8 cellular contexts compared by ENCODE assay signal in the genomic region with DNA sequence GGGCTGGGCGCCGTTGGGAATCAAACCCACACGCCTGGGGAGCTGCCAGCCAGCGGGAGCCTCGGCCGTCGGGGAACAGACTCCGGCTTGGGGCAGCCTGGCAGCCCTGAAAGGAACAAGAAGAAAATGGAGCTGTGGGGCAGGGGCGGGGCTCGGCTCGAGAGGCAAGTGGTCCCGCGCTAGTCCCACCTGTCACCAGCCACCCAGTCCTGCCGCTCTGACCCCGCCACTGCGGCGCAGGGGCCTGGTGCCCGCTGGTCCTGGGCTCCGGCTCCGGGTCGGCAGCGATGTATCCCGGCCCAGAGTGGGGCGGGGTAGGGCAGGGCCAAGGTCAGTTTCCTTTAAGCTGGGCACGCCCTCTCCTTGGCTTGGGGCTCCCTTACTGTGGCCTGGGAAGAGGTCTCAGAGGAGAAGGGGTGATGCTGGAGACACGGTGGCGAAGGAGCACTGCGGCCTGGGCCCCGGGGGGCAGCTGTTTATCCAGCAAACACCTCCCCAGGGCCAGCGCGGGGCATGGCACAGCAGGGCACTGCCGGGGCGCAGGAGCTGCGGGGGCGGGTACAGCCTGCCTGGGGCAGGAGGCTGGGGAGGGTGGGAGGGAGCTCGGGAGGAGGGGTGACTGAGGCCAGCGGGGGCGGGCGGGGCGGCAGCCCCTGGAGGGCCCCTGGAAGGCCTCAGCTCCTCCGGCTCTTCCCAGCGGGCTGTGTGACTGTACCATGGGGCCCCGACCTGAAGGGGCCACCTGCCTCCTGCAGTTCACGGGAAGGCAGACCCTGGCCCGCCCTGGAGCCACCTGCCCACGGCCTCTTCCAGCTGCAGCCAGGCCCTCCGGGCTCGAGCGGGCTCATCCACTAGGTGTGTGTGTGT. TPM values are rescaled to one million over a fixed set of nuclear protein-coding genes. Genes with fewer than 3 reads are reported as not detected.
DNase-seq lines count a peak whose midpoint lies in the region; ATAC-seq, FAIRE-seq and TF ChIP-seq lines count a peak whose summit lies in the region.

No MANE protein-coding gene starts in this region.

- H3K27me3 ChIP-seq in ACC112 (ENCODE audit: insufficient read depth, low read length): no peaks in the 10 kb centered on the region
- peaks cover 10 to 49% of the 10 kb centered on the region in 2 experiments for H3K27me3 ChIP-seq in HepG2 (ENCODE audit: control insufficient read depth in 1 of 2, insufficient read depth in 2 of 2, low read length in 2 of 2)

- H3K27ac Mint-ChIP-seq in activated naive CD4-positive, alpha-beta T cell treated with anti-CD3 and anti-CD28 coated beads, Interleukin-2, amount 50 U/mL, for 72 hours: no peak overlapping the region

- no peaks in the 10 kb centered on the region for H4K20me1 ChIP-seq in HepG2 (ENCODE audit: insufficient read depth, low read length)

- ATAC-seq in GM21447 (IDR thresholded peaks at IDR 0.05; ENCODE audit: unreplicated experiment) (peak; percentile 66), HepG2 (peak; percentile 30)
- ATAC-seq in activated naive CD4-positive, alpha-beta T cell treated with anti-CD3 and anti-CD28 coated beads, Interleukin-2, amount 50 U/mL, for 72 hours: peak; percentile 20 to 70

- no peak for FAIRE-seq in HepG2 (lab: Jason Lieb, UNC)

- no peak for TF ChIP-seq RAD21 in HepG2 (CRISPR knock-in tag; IDR thresholded peaks at IDR 0.05)

- H3K79me2 ChIP-seq in ACC112 (ENCODE audit: control insufficient read depth, insufficient read depth, low read length, unreplicated experiment) (no peaks in the 10 kb centered on the region), HepG2 (ENCODE audit: insufficient read depth, low read length) (no peaks in the 10 kb centered on the region)

- no peak overlapping the region; the same call in 1 of the 2 replicates for H3K9ac ChIP-seq in HepG2 (ENCODE audit: insufficient read depth, low read depth, low read length)

- intact Hi-C loops in HepG2 (cut with micrococcal nuclease; ENCODE audit: unreplicated experiment): no loop called here
- intact Hi-C loops in lower leg skin (cut with DNase I; ENCODE audit: low total_unique reads): loop anchor here (10.0 kb wide), 1 partner anchor 232 kb away; no protein-coding TSS in a partner anchor

- H3K27ac ChIP-seq in ACC112 (ENCODE audit: low read depth, low read length) (no peak overlapping the region), HepG2 (ENCODE audit: extremely low read length, insufficient read depth, low read length) (no peak overlapping the region)

- no peaks in the 10 kb centered on the region for H3K36me3 Mint-ChIP-seq in activated naive CD4-positive, alpha-beta T cell treated with anti-CD3 and anti-CD28 coated beads, Interleukin-2, amount 50 U/mL, for 72 hours

- H3K4me3 ChIP-seq in ACC112 (ENCODE audit: low read depth, low read length): peak overlapping the region; percentile 40; the same call in 1 of the 2 replicates
- peak overlapping the region; percentile 24 to 57 (median 31); a peak in 4 of 6 replicates for H3K4me3 ChIP-seq in HepG2 (replicated peaks in 1 of 3; ENCODE audit: insufficient read depth in 1 of 3, low read depth in 2 of 3, low read length in 3 of 3)
- H3K4me3 ChIP-seq in lower leg skin (ENCODE audit: low read depth, poor library complexity, severe bottlenecking): no peak overlapping the region

- BruUV-seq in HepG2 (replicated peaks; lab: Mats Ljungman, UMichigan): no TSS peak

- TF ChIP-seq CTCF in HepG2 (CRISPR knock-in tag; IDR thresholded peaks at IDR 0.05) (no peak), lower leg skin (IDR thresholded peaks at IDR 0.05) (no peak)

- CTCF ChIA-PET in HepG2 (lab: Yijun Ruan, JAX; ENCODE audit: low intra/inter-chr PET ratio, low total read pairs): no interaction called here

- TF ChIP-seq EP300 in HepG2 (IDR thresholded peaks at IDR 0.05; ENCODE audit: low read depth in 2 of 2, low read length in 2 of 2): no peak
- TF ChIP-seq EP300 in HepG2 (CRISPR knock-in tag; IDR thresholded peaks at IDR 0.05; ENCODE audit: borderline replicate concordance): no peak

- in situ Hi-C loops in HepG2 (cut with HindIII; ENCODE audit: extremely low pct_ligation_motif_present, low pct_unique_long_range_greater_than_20kb): loop anchor here (25.0 kb wide), 1 partner anchor 620 kb away; no protein-coding TSS in a partner anchor

- POLR2A ChIA-PET in HepG2 (lab: Yijun Ruan, JAX): interaction anchor here (1.1 to 1.7 kb wide), 3 partner anchors 17 to 193 kb away, joined by 3 to 7 read pairs (median 3); partner anchors contain the start of gene HPCAL1

- H3K4me1 ChIP-seq in ACC112 (ENCODE audit: control insufficient read depth, insufficient read depth, low read length, unreplicated experiment) (peaks cover 9% of the 10 kb centered on the region), HepG2 (ENCODE audit: insufficient read depth, low read length) (peaks cover 47% of the 10 kb centered on the region)

- no peak for DNase-seq in activated naive CD4-positive, alpha-beta T cell treated with anti-CD3 and anti-CD28 coated beads, Interleukin-2, amount 50 U/mL, for 72 hours (ENCODE audit: low spot score in 2 of 2)
- DNase-seq in HepG2 (ENCODE audit: low spot score) (no peak), AML-193 (lab: John Stamatoyannopoulos, UW) (no peak), OCI-M2 (lab: John Stamatoyannopoulos, UW; ENCODE audit: unreplicated experiment) (no peak), lower leg skin (ENCODE audit: low spot score in 2 of 2) (no peak), DMS79 (lab: John Stamatoyannopoulos, UW) (no peak)

- H2AFZ ChIP-seq in ACC112 (ENCODE audit: low read length, unreplicated experiment): peak overlapping the region; percentile 50
- no peak overlapping the region for H2AFZ ChIP-seq in HepG2 (ENCODE audit: low read length)

- H3K36me3 ChIP-seq in ACC112 (ENCODE audit: insufficient read depth, low read length) (no peaks in the 10 kb centered on the region), HepG2 (replicated peaks in 1 of 2; ENCODE audit: control insufficient read depth in 1 of 2, insufficient read depth in 2 of 2, low read length in 2 of 2) (no peaks in the 10 kb centered on the region)

- TF ChIP-seq POLR2A in HepG2 (IDR thresholded peaks at IDR 0.05; ENCODE audit: insufficient read depth in 1 of 2, low read depth in 2 of 2, low read length in 2 of 2) (no peak), lower leg skin (IDR thresholded peaks at IDR 0.05) (no peak)

- H3K4me2 ChIP-seq in HepG2 (ENCODE audit: low read depth, low read length): peak overlapping the region; percentile 67

- no peaks in the 10 kb centered on the region for H3K9me3 ChIP-seq in HepG2 (ENCODE audit: low read length)

- H3K9me3 Mint-ChIP-seq in activated naive CD4-positive, alpha-beta T cell treated with anti-CD3 and anti-CD28 coated beads, Interleukin-2, amount 50 U/mL, for 72 hours: no peaks in the 10 kb centered on the region

- WGBS in HepG2 (ENCODE audit: low lambda C conversion rate): 10% methylated on average over 39 of the region's 49 CpGs
- 19 to 23% methylated on average over 29 to 31 of the region's 49 CpGs for WGBS in lower leg skin, 2 donors

TF ChIP-seq in HepG2, 621 proteins besides CTCF, POLR2A, EP300 and RAD21 (continues in another document):
- TF ChIP-seq PATZ1 (CRISPR knock-in tag; IDR thresholded peaks at IDR 0.05) (peak; percentile 58), FOXA1 (IDR thresholded peaks at IDR 0.05) (no peak), FOXA1 (CRISPR knock-in tag; IDR thresholded peaks at IDR 0.05) (no peak), NAIF1 (CRISPR knock-in tag; IDR thresholded peaks at IDR 0.05; ENCODE audit: borderline replicate concordance) (no peak), ZNF768 (CRISPR knock-in tag; IDR thresholded peaks at IDR 0.05) (peak; percentile 34; the same call in 1 of the 2 replicates)

RNA-seq across cellular contexts. Expression of gene ODC1, which starts 15.6 kb away (rescaled TPM):
- total RNA-seq in activated naive CD4-positive, alpha-beta T cell treated with anti-CD3 and anti-CD28 coated beads, Interleukin-2, amount 50 U/mL, for 72 hours: 10 to 100 TPM; 75.3 to 84.6 TPM
- total RNA-seq in HepG2 (2016; rRNA removed; fragmentation: Illumina TruSeq; extraction: Trizol) (371 and 422 TPM in 2 replicates), lower leg skin (10 to 100 TPM; 11.5 to 19.7 (median 17.8) TPM)
- 747 and 845 TPM in 2 replicates for total RNA-seq in HepG2 (2016; cell fraction: cytosol; rRNA removed; fragmentation: Illumina TruSeq; extraction: Trizol; ENCODE audit: low read depth)
- total RNA-seq in HepG2 (2016; cell fraction: insoluble cytoplasmic fraction; rRNA removed; fragmentation: Illumina TruSeq; extraction: Trizol): 382 and 405 TPM in 2 replicates
- 1,179 and 1,380 TPM in 2 replicates for total RNA-seq in HepG2 (2016; cell fraction: membrane; rRNA removed; fragmentation: Illumina TruSeq; extraction: Trizol)
- total RNA-seq in HepG2 (2016; cell fraction: nucleus; rRNA removed; fragmentation: Illumina TruSeq; extraction: Trizol): 154 and 170 TPM in 2 replicates
- polyA plus RNA-seq in HepG2 (2011; rRNA removed): 105 and 142 TPM in 2 replicates
- 93.6 and 131 TPM in 2 replicates for polyA plus RNA-seq in HepG2 (2011; cell fraction: cytosol; rRNA removed)
- polyA plus RNA-seq in HepG2 (2011; cell fraction: nucleus; rRNA removed): 44.5 and 56.5 TPM in 2 replicates
- 108 and 109 TPM in 2 replicates for polyA plus RNA-seq in HepG2 (2012)
- polyA plus RNA-seq in HepG2 (2016; cell fraction: cytosol; fragmentation: Illumina TruSeq; extraction: Trizol; ENCODE audit: low read depth): 923 and 940 TPM in 2 replicates
- polyA plus RNA-seq in HepG2 (2016; cell fraction: insoluble cytoplasmic fraction; fragmentation: Illumina TruSeq; extraction: Trizol; ENCODE audit: low read depth): 367 and 392 TPM in 2 replicates
- 1,008 and 1,080 TPM in 2 replicates for polyA plus RNA-seq in HepG2 (2016; cell fraction: membrane; fragmentation: Illumina TruSeq; extraction: Trizol; ENCODE audit: low read depth)
- polyA plus RNA-seq in HepG2 (2016; cell fraction: nucleus; fragmentation: Illumina TruSeq; extraction: Trizol; ENCODE audit: insufficient read depth, low read depth): 235 and 237 TPM in 2 replicates
- polyA minus RNA-seq in HepG2 (2011; rRNA and poly(A)+ RNA removed; ENCODE audit: low replicate concordance): 64.0 and 223 TPM in 2 replicates
- polyA minus RNA-seq in HepG2 (2011; cell fraction: cytosol; rRNA and poly(A)+ RNA removed): 53.3 and 58.5 TPM in 2 replicates
- 32.7 and 35.2 TPM in 2 replicates for polyA minus RNA-seq in HepG2 (2011; cell fraction: nucleus; rRNA and poly(A)+ RNA removed)
